ENCODE assay signal across 22 cellular contexts in the genomic region with DNA sequence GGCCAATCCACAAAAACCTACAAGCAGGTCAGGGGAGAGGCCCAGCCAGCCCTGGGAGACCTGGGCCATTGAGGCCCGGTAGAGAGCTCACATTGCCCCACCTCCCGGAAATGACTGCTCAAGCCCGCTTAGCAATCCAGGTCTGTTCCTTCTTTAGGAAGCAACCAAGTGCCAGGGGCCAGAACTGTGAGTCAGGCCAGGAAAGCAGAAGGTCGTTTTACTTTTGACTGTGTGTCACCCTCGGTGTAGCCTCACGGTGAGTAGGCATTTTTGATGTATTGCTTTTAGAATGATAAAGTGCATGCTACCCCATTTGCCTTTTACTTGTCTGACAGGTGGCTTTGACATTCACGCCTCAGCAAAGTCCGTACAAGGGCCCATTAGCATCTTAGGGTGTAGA. TPM values are rescaled to one million over a fixed set of nuclear protein-coding genes. Genes with fewer than 3 reads are reported as not detected.
DNase-seq lines count a peak whose midpoint lies in the region; ATAC-seq, FAIRE-seq and TF ChIP-seq lines count a peak whose summit lies in the region.
"Had no signal": no experiment of that assay in that cellular context is flagged by ENCODE, and none has a peak within 500 bp of the region (broad histone marks: within the 10 kb centered on the region; RNA-seq: fewer than 3 reads in every experiment).

No MANE protein-coding gene starts in this region.

- TF ChIP-seq POLR2A in A549 (IDR thresholded peaks at IDR 0.05; ENCODE audit: low read length): no peak

- H2AFZ ChIP-seq in PC-3 (ENCODE audit: low read length): peak overlapping the region; percentile 19; the same call in 1 of the 2 replicates

- H3F3A ChIP-seq in PC-3 (ENCODE audit: low read length, unreplicated experiment): no peaks in the 10 kb centered on the region

- no peaks in the 10 kb centered on the region for H3K9me2 ChIP-seq in PC-3 (replicated peaks; ENCODE audit: low read length)

- DNase-seq in A549 (ENCODE audit: low read depth in 1 of 2, low spot score in 1 of 2) (peak in 1 of 2 experiments; percentile 21), LoVo (ENCODE audit: low spot score) (peak; percentile 32), PC-3 (peak; percentile 83), epithelial cell of esophagus (ENCODE audit: low read depth) (peak; percentile 59), NCI-H2081 (lab: John Stamatoyannopoulos, UW) (no peak), endodermal cell (no peak), HT-29 (ENCODE audit: low spot score) (no peak), kidney (no peak)
- DNase-seq: activated CD4-positive, CD25-positive, alpha-beta regulatory T cell; activated CD8-positive, alpha-beta memory T cell treated with anti-CD3 and anti-CD28 coated beads for 24 hours; activated naive CD4-positive, alpha-beta T cell treated with Interleukin-2 at 50 U/mL for 16 hours; activated T-cell treated with anti-CD3 and anti-CD28 coated beads, Interleukin-2, amount 50 U/mL, for 48 hours; amniotic stem cell; COR-L47; DND-41; NCI-H1694; NCI-H526 treated with DMSO at 0.1 percent for 48 hours had no signal

- TF ChIP-seq EP300 in A549 (IDR thresholded peaks at IDR 0.05): no peak

- intact Hi-C loops in PC-3 (cut with micrococcal nuclease): no loop called here
- intact Hi-C loops in kidney (cut with DNase I): no loop called here

- no peaks in the 10 kb centered on the region for H3K9me3 ChIP-seq in A549
- H3K9me3 ChIP-seq in PC-3 (ENCODE audit: low read length): no peaks in the 10 kb centered on the region
- H3K9me3 ChIP-seq in endodermal cell (ENCODE audit: control insufficient read depth, low read length): no peaks in the 10 kb centered on the region
- H3K9me3 ChIP-seq in kidney (ENCODE audit: control insufficient read depth in 1 of 2, low read length in 2 of 2): no peaks in the 10 kb centered on the region
- H3K9me3 ChIP-seq: breast epithelium, SJSA1 had no signal

- no peak overlapping the region for H3K27ac Mint-ChIP-seq in endodermal cell
- H3K27ac Mint-ChIP-seq: nephron had no signal

- CTCF ChIA-PET in A549 (lab: Yijun Ruan, JAX) (interaction anchor here (1.6 to 3.3 kb wide), 2 partner anchors 16 to 225 kb away, joined by 6 to 15 read pairs; no protein-coding TSS in a partner anchor), PC-3 (lab: Charles Lee) (no interaction called here)

- FAIRE-seq in A549 (lab: Jason Lieb, UNC) (no peak), kidney (lab: Jason Lieb, UNC) (no peak)
- FAIRE-seq: endometrium had no signal

- BruUV-seq in PC-3 (replicated peaks; lab: Mats Ljungman, UMichigan): no TSS peak

- H3K9ac ChIP-seq in PC-3 (ENCODE audit: low read length) (no peak overlapping the region), endodermal cell (ENCODE audit: extremely low read depth, low read length, poor library complexity, severe bottlenecking) (no peak overlapping the region), kidney (ENCODE audit: low read length in 2 of 2) (no peak overlapping the region)

- no peak overlapping the region for H3K27ac ChIP-seq in A549
- peak overlapping the region; percentile 43 for H3K27ac ChIP-seq in PC-3 (ENCODE audit: low read length)
- H3K27ac ChIP-seq in endodermal cell (ENCODE audit: low read depth, low read length): no peak overlapping the region
- no peak overlapping the region for H3K27ac ChIP-seq in kidney (ENCODE audit: low read depth in 2 of 2, low read length in 2 of 2)
- H3K27ac ChIP-seq: breast epithelium, coronary artery, SJSA1 had no signal

- TF ChIP-seq CTCF in A549 (IDR thresholded peaks at IDR 0.05) (no peak), PC-3 (conservative IDR thresholded peaks at IDR 0.05; ENCODE audit: low read depth, low read length) (no peak), epithelial cell of esophagus (IDR thresholded peaks at IDR 0.05; ENCODE audit: insufficient read depth, low read depth, low read length, missing control alignments) (no peak), endodermal cell (conservative IDR thresholded peaks at IDR 0.05) (no peak), kidney (IDR thresholded peaks at IDR 0.05; ENCODE audit: borderline replicate concordance, extremely low read depth, insufficient read depth) (no peak)

- H3K4me2 ChIP-seq in A549 (no peak overlapping the region), PC-3 (ENCODE audit: low read length) (no peak overlapping the region)

- H3K36me3 ChIP-seq in PC-3 (ENCODE audit: low read depth, low read length) (no peaks in the 10 kb centered on the region), endodermal cell (ENCODE audit: control insufficient read depth, insufficient read depth, low read length) (no peaks in the 10 kb centered on the region), kidney (ENCODE audit: control insufficient read depth in 1 of 2, insufficient read depth in 2 of 2, low read length in 2 of 2) (no peaks in the 10 kb centered on the region)
- H3K36me3 ChIP-seq: breast epithelium, SJSA1 had no signal

- ATAC-seq in A549 (peak; percentile 28 to 33; a peak in 1 of 6 replicates), PC-3 (peak; percentile 31; the same call in 1 of the 2 replicates)

- no peak overlapping the region for H3K4me3 ChIP-seq in A549
- H3K4me3 ChIP-seq in PC-3 (ENCODE audit: low read length): no peak overlapping the region
- H3K4me3 ChIP-seq in epithelial cell of esophagus (ENCODE audit: low read length): no peak overlapping the region
- no peak overlapping the region for H3K4me3 ChIP-seq in endodermal cell (ENCODE audit: low read length)
- no peak overlapping the region for H3K4me3 ChIP-seq in kidney (ENCODE audit: low read length in 2 of 2)
- H3K4me3 ChIP-seq: breast epithelium, coronary artery, SJSA1 had no signal

- H3K9me3 Mint-ChIP-seq in endodermal cell: no peaks in the 10 kb centered on the region
- H3K9me3 Mint-ChIP-seq: nephron had no signal

- H4K20me1 ChIP-seq in PC-3 (ENCODE audit: low read length): no peaks in the 10 kb centered on the region

- H3K4me3 Mint-ChIP-seq in endodermal cell: no peak overlapping the region
- H3K4me3 Mint-ChIP-seq: nephron had no signal

- H3K27me3 Mint-ChIP-seq in endodermal cell (ENCODE audit: insufficient read depth): peaks cover 6% of the 10 kb centered on the region

- no peaks in the 10 kb centered on the region for H3K36me3 Mint-ChIP-seq in endodermal cell (ENCODE audit: low read depth)

- H3K27me3 ChIP-seq in PC-3 (ENCODE audit: low read length) (no peaks in the 10 kb centered on the region), endodermal cell (ENCODE audit: control insufficient read depth, insufficient read depth, low read length, poor library complexity, severe bottlenecking) (no peaks in the 10 kb centered on the region)
- H3K27me3 ChIP-seq: breast epithelium had no signal

- TF ChIP-seq RAD21 in A549 (conservative IDR thresholded peaks at IDR 0.05 in 1 of 2, IDR thresholded peaks at IDR 0.05 in 1 of 2): no peak

- WGBS in A549 (ENCODE audit: missing lambda C conversion rate): 55% methylated on average over 8 of the region's 8 CpGs
- WGBS in endodermal cell (ENCODE audit: insufficient coverage in 1 of 2, insufficient read length in 1 of 2), 2 experiments: 79 to 89% methylated on average over 7 to 8 of the region's 8 CpGs

- peaks cover 19% of the 10 kb centered on the region for H3K4me1 Mint-ChIP-seq in endodermal cell

- no peaks in the 10 kb centered on the region for H3K4me1 ChIP-seq in A549
- peaks cover 12% of the 10 kb centered on the region for H3K4me1 ChIP-seq in PC-3 (ENCODE audit: insufficient read depth, low read length)
- H3K4me1 ChIP-seq in endodermal cell (ENCODE audit: control insufficient read depth, insufficient read depth, low read length): no peaks in the 10 kb centered on the region
- H3K4me1 ChIP-seq in kidney (ENCODE audit: control insufficient read depth in 1 of 2, insufficient read depth in 1 of 2, low read depth in 1 of 2, low read length in 2 of 2): no peaks in the 10 kb centered on the region
- H3K4me1 ChIP-seq: breast epithelium, SJSA1 had no signal

- POLR2A ChIA-PET in A549 (lab: Yijun Ruan, JAX) (interaction anchor here (1.2 kb wide), 1 partner anchor 12 kb away, joined by 3 read pairs; no protein-coding TSS in a partner anchor), PC-3 (lab: Charles Lee; ENCODE audit: unreplicated experiment) (no interaction called here)

- H3K79me2 ChIP-seq in PC-3 (ENCODE audit: low read length): no peaks in the 10 kb centered on the region

TF ChIP-seq in A549, 52 proteins besides CTCF, POLR2A, EP300 and RAD21 (continues in another document):
- TF ChIP-seq JUN (IDR thresholded peaks at IDR 0.05) (no peak), RNF2 (IDR thresholded peaks at IDR 0.05; ENCODE audit: borderline replicate concordance, low read depth) (no peak)

RNA-seq across cellular contexts. Expression of a gene that starts 25.4 kb away (rescaled TPM):
- polyA plus RNA-seq in A549 (2011; rRNA removed) (115 and 191 TPM in 2 replicates), A549 (2017; fragmentation: RNase III; extraction: RNeasy Plus Mini Kit Qiagen cat#74134 plus additional on column Dnase treatment) (129 to 140 TPM (median 132 TPM) in 3 replicates), kidney (ENCODE audit: insufficient read depth, low read depth, low replicate concordance) (27.4 TPM)
- polyA plus RNA-seq in A549 (2012; cell fraction: cytosol; rRNA removed): 120 and 258 TPM in 2 replicates
- polyA plus RNA-seq in A549 (2012; cell fraction: nucleus; rRNA removed): 187 and 201 TPM in 2 replicates
- 44.1 and 46.1 TPM in 2 replicates for polyA minus RNA-seq in A549 (2011; rRNA and poly(A)+ RNA removed)
- total RNA-seq in PC-3 (2014; rRNA removed) (85.8 and 189 TPM in 2 replicates), endodermal cell (10 to 100 TPM; 35.7 to 37.8 TPM), kidney (28.8 TPM)
- 45.9 TPM for polyA plus RNA-seq in endodermal cell (2013, experiment 1 of 2)
- polyA plus RNA-seq in endodermal cell (2013, experiment 2 of 2): 41.6 TPM
- 32.0 and 34.8 TPM in 2 replicates for total RNA-seq in HT-29 (2014; rRNA removed; shearing (Covaris generic))

Comparison
In these comparisons a context has a peak if more than half of its experiments do, and no peak if none do; other contexts are left out.
1. DNase-seq: peak in LoVo (single experiment), PC-3 (single experiment) and epithelial cell of esophagus (single experiment); none in NCI-H2081 (0 of 2), endodermal cell (single experiment), HT-29 (single experiment) and kidney (single experiment).